ENCODE assay signal across 9 cellular contexts in the genomic region with DNA sequence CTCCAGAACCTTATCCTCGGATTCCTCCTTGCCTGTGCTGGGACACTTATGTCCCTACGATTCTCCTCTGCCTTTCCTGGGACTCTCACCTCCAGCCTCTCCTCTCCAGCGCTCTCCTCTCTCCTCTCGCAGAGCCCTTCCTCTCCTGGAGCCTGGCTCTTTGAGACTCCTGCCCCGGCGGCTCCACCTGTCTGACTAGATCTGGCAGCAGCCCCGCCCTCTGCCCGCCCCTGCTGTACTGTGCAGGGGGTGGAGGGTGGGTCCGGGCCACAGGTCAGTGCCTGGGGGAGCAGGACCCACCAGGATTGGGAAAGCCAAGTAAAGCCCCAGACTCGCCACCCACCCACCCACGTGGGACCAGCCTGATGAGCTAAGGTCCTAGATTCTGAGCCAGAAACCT. TPM values are rescaled to one million over a fixed set of nuclear protein-coding genes. Genes with fewer than 3 reads are reported as not detected.
DNase-seq lines count a peak whose midpoint lies in the region; ATAC-seq and TF ChIP-seq lines count a peak whose summit lies in the region.
"Had no signal": no experiment of that assay in that cellular context is flagged by ENCODE, and none has a peak within 500 bp of the region (broad histone marks: within the 10 kb centered on the region; RNA-seq: fewer than 3 reads in every experiment).

No MANE protein-coding gene starts in this region.

- CTCF ChIA-PET in PC-3 (lab: Charles Lee), result no interaction called here

- H3K27ac ChIP-seq in PC-3 (ENCODE audit: low read length), result peak overlapping the region; percentile 88

- peak overlapping the region; percentile 97 for H3K4me2 ChIP-seq in PC-3 (ENCODE audit: low read length)

- no TSS peak for BruUV-seq in PC-3 (replicated peaks; lab: Mats Ljungman, UMichigan)

- H3K9me3 Mint-ChIP-seq in progenitor cell of endocrine pancreas (ENCODE audit: low read depth), result no peaks in the 10 kb centered on the region

- H3K79me2 ChIP-seq in PC-3 (ENCODE audit: low read length), result peaks cover 65% of the 10 kb centered on the region

- intact Hi-C loops in PC-3 (cut with micrococcal nuclease), result no loop called here

- no peaks in the 10 kb centered on the region for H3K9me2 ChIP-seq in PC-3 (replicated peaks; ENCODE audit: low read length)

- H3K9me3 ChIP-seq in PC-3 (ENCODE audit: low read length), result no peaks in the 10 kb centered on the region
- H3K9me3 ChIP-seq: psoas muscle had no signal

- H3K9ac ChIP-seq in PC-3 (ENCODE audit: low read length), result peak overlapping the region; percentile 91

- H3F3A ChIP-seq in PC-3 (ENCODE audit: low read length, unreplicated experiment), result peaks cover 11% of the 10 kb centered on the region

- no peak for TF ChIP-seq POLR2A in erythroblast (IDR thresholded peaks at IDR 0.05; ENCODE audit: low read length)

- peaks cover 4% of the 10 kb centered on the region; the same call in 1 of the 2 replicates for H4K20me1 ChIP-seq in PC-3 (ENCODE audit: low read length)

- POLR2A ChIA-PET in PC-3 (lab: Charles Lee; ENCODE audit: unreplicated experiment), result no interaction called here

- H3K36me3 Mint-ChIP-seq in progenitor cell of endocrine pancreas (ENCODE audit: insufficient read depth), result peaks cover 23% of the 10 kb centered on the region

- TF ChIP-seq CTCF in GM12865 (IDR thresholded peaks at IDR 0.05; ENCODE audit: insufficient read depth, low read depth, low read length, missing control alignments) (no peak), PC-3 (conservative IDR thresholded peaks at IDR 0.05; ENCODE audit: low read depth, low read length) (no peak), progenitor cell of endocrine pancreas (IDR thresholded peaks at IDR 0.05; ENCODE audit: unreplicated experiment) (no peak)

- peak overlapping the region; percentile 80 for H3K4me3 Mint-ChIP-seq in progenitor cell of endocrine pancreas (ENCODE audit: low read depth)

- H3K27ac Mint-ChIP-seq in progenitor cell of endocrine pancreas, result peak overlapping the region; percentile 93

- no peak overlapping the region for H2AFZ ChIP-seq in PC-3 (ENCODE audit: low read length)

- DNase-seq in GM12865 (ENCODE audit: low read depth) (peak; percentile 43), PC-3 (peak; percentile 77), erythroblast (lab: John Stamatoyannopoulos, UW) (peak; percentile 22 to 43), progenitor cell of endocrine pancreas (ENCODE audit: low spot score, unreplicated experiment) (peak; percentile 24), SW 1271 (lab: John Stamatoyannopoulos, UW) (no peak)
- no peak for DNase-seq in stimulated activated CD4-positive, alpha-beta T cell treated with anti-CD3 and anti-CD28 coated beads, Interleukin-2, amount 100 ng/mL, for 48 hours
- DNase-seq in NK-92 treated with Interleukin-12 subunit alpha and Interleukin-12 subunit beta, amount 100 ng/mL, for 24 hours (lab: John Stamatoyannopoulos, UW), result no peak
- DNase-seq: psoas muscle had no signal

- peaks cover 44% of the 10 kb centered on the region for H3K4me1 ChIP-seq in PC-3 (ENCODE audit: insufficient read depth, low read length)

- no peaks in the 10 kb centered on the region for H3K27me3 ChIP-seq in PC-3 (ENCODE audit: low read length)

- peaks cover 32% of the 10 kb centered on the region for H3K36me3 ChIP-seq in PC-3 (ENCODE audit: low read depth, low read length)

- peak; percentile 21 for ATAC-seq in PC-3
- no peak for ATAC-seq in HG02973 (IDR thresholded peaks at IDR 0.05; ENCODE audit: unreplicated experiment)
- ATAC-seq: psoas muscle had no signal

- no peaks in the 10 kb centered on the region for H3K27me3 Mint-ChIP-seq in progenitor cell of endocrine pancreas

- peaks cover 32% of the 10 kb centered on the region for H3K4me1 Mint-ChIP-seq in progenitor cell of endocrine pancreas (ENCODE audit: low read depth)

- H3K4me3 ChIP-seq in GM12865 (ENCODE audit: low read depth, low read length) (peak overlapping the region; percentile 70), PC-3 (ENCODE audit: low read length) (peak overlapping the region; percentile 86)

RNA-seq across cellular contexts. Expression of a gene that starts 1.6 kb away (rescaled TPM):
- total RNA-seq in PC-3 (2014; rRNA removed) (89.5 and 128 TPM in 2 replicates), progenitor cell of endocrine pancreas (46.0 and 50.8 TPM in 2 replicates)

RNA-seq across cellular contexts. Expression of a gene that starts 7.4 kb away (rescaled TPM):
- 312 and 349 TPM in 2 replicates for total RNA-seq in PC-3 (2014; rRNA removed)
- 49.4 and 50.9 TPM in 2 replicates for total RNA-seq in progenitor cell of endocrine pancreas

RNA-seq across cellular contexts. Expression of a gene that starts 23.4 kb away (rescaled TPM):
- 35.5 and 41.8 TPM in 2 replicates for total RNA-seq in PC-3 (2014; rRNA removed)
- 30.2 and 30.4 TPM in 2 replicates for total RNA-seq in progenitor cell of endocrine pancreas

RNA-seq across cellular contexts. Expression of a gene that starts 23.5 kb away (rescaled TPM):
- 22.2 and 31.3 TPM in 2 replicates for total RNA-seq in PC-3 (2014; rRNA removed)
- 75.4 and 75.7 TPM in 2 replicates for total RNA-seq in progenitor cell of endocrine pancreas

RNA-seq across cellular contexts. Expression of a gene that starts 28.6 kb away (rescaled TPM):
- total RNA-seq in PC-3 (2014; rRNA removed), result 0.35 TPM in 1 of 2 replicates, not detected in the other
- total RNA-seq in progenitor cell of endocrine pancreas, result 0.31 TPM in 1 of 2 replicates, not detected in the other

Comparison
In these comparisons a context has a peak if more than half of its experiments do, and no peak if none do; other contexts are left out.
1. DNase-seq: peak in GM12865 (single experiment), PC-3 (single experiment), erythroblast (2 of 2) and progenitor cell of endocrine pancreas (single experiment); none in SW 1271 (0 of 2), stimulated activated CD4-positive, alpha-beta T cell treated with anti-CD3 and anti-CD28 coated beads, Interleukin-2, amount 100 ng/mL, for 48 hours (0 of 2) and NK-92 treated with Interleukin-12 subunit alpha and Interleukin-12 subunit beta, amount 100 ng/mL, for 24 hours (single experiment).